8 cellular contexts compared by ENCODE assay signal in genomic region chr6:24774696-24775519, GRCh38. TPM values are rescaled to one million over a fixed set of nuclear protein-coding genes. Genes with fewer than 3 reads are reported as not detected.
DNase-seq lines count a peak whose midpoint lies in the region; ATAC-seq and TF ChIP-seq lines count a peak whose summit lies in the region.

TSS of gene GMNN (plus strand) at chr6:24774937. CDS start at chr6:24777247, 2,310 bp downstream.

- no peaks in the 10 kb centered on the region for H3K27me3 ChIP-seq in PC-9 (ENCODE audit: insufficient read depth, low read depth)

- intact Hi-C loops in PC-9 (cut with micrococcal nuclease; ENCODE audit: unreplicated experiment) = loop anchor here (2.0 to 5.0 kb wide), 2 partner anchors 54 to 128 kb away; partner anchors contain the start of gene KIAA0319

- peaks cover 16% of the 10 kb centered on the region; the same call in 1 of the 2 replicates for H3F3A ChIP-seq in PC-9 (ENCODE audit: insufficient read depth, low read depth)

- H3K4me3 ChIP-seq in PC-9 (peak within 1 kb of the TSS; percentile 72), epithelial cell of proximal tubule (ENCODE audit: low read depth, low read length) (peak within 1 kb of the TSS; percentile 68)

- H3K9me2 ChIP-seq in PC-9 (ENCODE audit: insufficient read depth) = no peaks in the 10 kb centered on the region

- H3K9me3 ChIP-seq in PC-9 (ENCODE audit: insufficient read depth, low read depth) = no peaks in the 10 kb centered on the region

- CTCF ChIA-PET in PC-9 (lab: Charles Lee) = interaction anchor here (0.5 kb wide), 1 partner anchor 341 kb away, joined by 3 read pairs; no protein-coding TSS in a partner anchor

- H3K4me1 ChIP-seq in PC-9 (replicated peaks; ENCODE audit: insufficient read depth) = peaks cover 43% of the 10 kb centered on the region

- H2AFZ ChIP-seq in PC-9 = peak within 1 kb of the TSS; percentile 91

- TF ChIP-seq CTCF in PC-9 (conservative IDR thresholded peaks at IDR 0.05) (no peak), epithelial cell of proximal tubule (conservative IDR thresholded peaks at IDR 0.05; ENCODE audit: low read depth, low read length) (no peak)

- no peaks in the 10 kb centered on the region for H4K20me1 ChIP-seq in PC-9 (ENCODE audit: insufficient read depth)

- DNase-seq in DMS53 treated with DMSO at 0.1 percent for 48 hours (lab: John Stamatoyannopoulos, UW; ENCODE audit: unreplicated experiment) = peak; percentile 95
- peak; percentile 96 for DNase-seq in KBM-7
- DNase-seq in PC-9 = peak; percentile 83 to 96
- peak; percentile 96 for DNase-seq in activated T-cell treated with anti-CD3 and anti-CD28 coated beads, Interleukin-2, amount 50 U/mL, for 1 hour
- DNase-seq in epithelial cell of proximal tubule (ENCODE audit: low read depth) = no peak
- DNase-seq in mucosa of gallbladder (ENCODE audit: low spot score) = peak; percentile 98
- DNase-seq in stimulated activated CD8-positive, alpha-beta memory T cell treated with anti-CD3 and anti-CD28 coated beads, Interleukin-4, amount 100 ng/mL, for 24 hours (ENCODE audit: low read depth) = peak; percentile 99

- POLR2A ChIA-PET in PC-9 (lab: Charles Lee; ENCODE audit: unreplicated experiment) = interaction anchor here (0.7 kb wide), 1 partner anchor 209 kb away, joined by 7 read pairs; no protein-coding TSS in a partner anchor

- TSS peak; percentile 93 for BruUV-seq in PC-9 (replicated peaks; lab: Mats Ljungman, UMichigan)

- H3K79me2 ChIP-seq in PC-9 (ENCODE audit: low read depth) = peaks cover 46% of the 10 kb centered on the region

- peak within 1 kb of the TSS; percentile 65 for H3K27ac ChIP-seq in PC-9

- H3K36me3 ChIP-seq in PC-9 (ENCODE audit: low read depth) = peaks cover 14% of the 10 kb centered on the region

- in situ Hi-C loops in KBM-7 (cut with MboI; ENCODE audit: low pct_unique_long_range_greater_than_20kb, low sequenced_read_pairs) = loop anchor here (25.0 kb wide), 1 partner anchor 188 kb away; no protein-coding TSS in a partner anchor

- peak; percentile 91 for ATAC-seq in GM21723 (IDR thresholded peaks at IDR 0.05; ENCODE audit: unreplicated experiment)

- peak within 1 kb of the TSS; percentile 88 for H3K4me2 ChIP-seq in PC-9

RNA-seq across cellular contexts. Expression of gene GMNN, which starts in this region (rescaled TPM):
- 53.1 and 54.8 TPM in 2 replicates for total RNA-seq in PC-9 (2021)
- 65.3 and 88.4 TPM in 2 replicates for total RNA-seq in epithelial cell of proximal tubule
- 10.8 TPM for total RNA-seq in mucosa of gallbladder
